8 cellular contexts compared by ENCODE assay signal in genomic region chrX:2928127-2928582, GRCh38. TPM values are rescaled to one million over a fixed set of nuclear protein-coding genes. Genes with fewer than 3 reads are reported as not detected.
A peak's percentile ranks its signal among the peaks of the same experiment; 100 is the strongest.
DNase-seq lines count a peak whose midpoint lies in the region; ATAC-seq and TF ChIP-seq lines count a peak whose summit lies in the region.

No MANE protein-coding gene starts in this region.

- H3K4me1 Mint-ChIP-seq in activated CD8-positive, alpha-beta T cell treated with anti-CD3 and anti-CD28 coated beads, Interleukin-2, amount 10 ng/mL, durations not matched to agents 7 days and 5 days (ENCODE audit: low read depth): peaks cover 4% of the 10 kb centered on the region

- H3K9me3 Mint-ChIP-seq in activated CD8-positive, alpha-beta T cell treated with anti-CD3 and anti-CD28 coated beads, Interleukin-2, amount 10 ng/mL, durations not matched to agents 7 days and 5 days (ENCODE audit: insufficient read depth): no peaks in the 10 kb centered on the region

- intact Hi-C loops in heart left ventricle (cut with DNase I): loop anchor here in 1 of 10 donors (10.0 kb wide), 1 partner anchor 223 kb away; no protein-coding TSS in a partner anchor

- POLR2A ChIA-PET in activated CD8-positive, alpha-beta T cell treated with anti-CD3 and anti-CD28 coated beads, Interleukin-2, amount 10 ng/mL, durations not matched to agents 7 days and 5 days (lab: Charles Lee): no interaction called here

- H3K27me3 ChIP-seq in heart left ventricle: no peaks in the 10 kb centered on the region

- peak overlapping the region; percentile 46 to 99 (median 67) for H3K4me3 ChIP-seq in heart left ventricle

- 4 to 12% (median 6%) methylated on average over 22 to 31 of the region's 32 CpGs for WGBS in heart left ventricle, 4 donors

- no peak for TF ChIP-seq POLR2A in heart left ventricle (IDR thresholded peaks at IDR 0.05)

- TF ChIP-seq CTCF in heart left ventricle (IDR thresholded peaks at IDR 0.05): no peak

- DNase-seq in activated CD8-positive, alpha-beta T cell treated with anti-CD3 and anti-CD28 coated beads, Interleukin-2, amount 10 ng/mL, durations not matched to agents 7 days and 5 days: no peak
- DNase-seq in heart left ventricle: peak; percentile 38 to 75 (median 66)
- peak; percentile 26 for DNase-seq in pons (ENCODE audit: low spot score)
- no peak for DNase-seq in activated CD8-positive, alpha-beta memory T cell treated with anti-CD3 and anti-CD28 coated beads for 24 hours
- DNase-seq in NCI-H69 (lab: John Stamatoyannopoulos, UW): no peak
- DNase-seq in NCI-H2196 (lab: John Stamatoyannopoulos, UW; ENCODE audit: unreplicated experiment): no peak

- no peak overlapping the region for H3K27ac Mint-ChIP-seq in activated CD8-positive, alpha-beta T cell treated with anti-CD3 and anti-CD28 coated beads, Interleukin-2, amount 10 ng/mL, durations not matched to agents 7 days and 5 days

- H3K9ac ChIP-seq in ES-I3 (ENCODE audit: low read depth, low read length): peak overlapping the region; percentile 87

- ATAC-seq in activated CD8-positive, alpha-beta T cell treated with anti-CD3 and anti-CD28 coated beads, Interleukin-2, amount 10 ng/mL, durations not matched to agents 7 days and 5 days: peak; percentile 1
- ATAC-seq in heart left ventricle: peak; percentile 27 to 47 (median 42)
- no peak for ATAC-seq in GM18861 (IDR thresholded peaks at IDR 0.05; ENCODE audit: unreplicated experiment)

- H3K36me3 ChIP-seq in ES-I3 (ENCODE audit: insufficient read depth, low read length) (no peaks in the 10 kb centered on the region), heart left ventricle (peaks cover 0 to 6% (median 0%) of the 10 kb centered on the region in 9 donors)

- peaks cover 4% of the 10 kb centered on the region for H3K27me3 Mint-ChIP-seq in activated CD8-positive, alpha-beta T cell treated with anti-CD3 and anti-CD28 coated beads, Interleukin-2, amount 10 ng/mL, durations not matched to agents 7 days and 5 days (ENCODE audit: low read depth)

- peak overlapping the region in 11 of 12 donors; percentile 33 to 100 (median 94) for H3K27ac ChIP-seq in heart left ventricle

- H3K9me3 ChIP-seq in ES-I3 (ENCODE audit: control insufficient read depth, insufficient read depth, low read length): no peaks in the 10 kb centered on the region
- H3K9me3 ChIP-seq in heart left ventricle: peaks cover 0 to 15% (median 0%) of the 10 kb centered on the region in 12 donors

- H3K4me1 ChIP-seq in ES-I3 (ENCODE audit: insufficient read depth, low read length) (peaks cover 15% of the 10 kb centered on the region; the same call in 1 of the 2 replicates), heart left ventricle (peaks cover 0 to 7% (median 0%) of the 10 kb centered on the region in 12 donors)

- H3K4me3 Mint-ChIP-seq in activated CD8-positive, alpha-beta T cell treated with anti-CD3 and anti-CD28 coated beads, Interleukin-2, amount 10 ng/mL, durations not matched to agents 7 days and 5 days: peak overlapping the region; percentile 79

- CTCF ChIA-PET in activated CD8-positive, alpha-beta T cell treated with anti-CD3 and anti-CD28 coated beads, Interleukin-2, amount 10 ng/mL, durations not matched to agents 7 days and 5 days (lab: Charles Lee): interaction anchor here (0.8 kb wide), 1 partner anchor 39 kb away, joined by 3 read pairs; no protein-coding TSS in a partner anchor

- no peaks in the 10 kb centered on the region for H3K36me3 Mint-ChIP-seq in activated CD8-positive, alpha-beta T cell treated with anti-CD3 and anti-CD28 coated beads, Interleukin-2, amount 10 ng/mL, durations not matched to agents 7 days and 5 days (ENCODE audit: low read depth)

RNA-seq across cellular contexts. Expression of gene ARSD, which starts 1.0 kb away (rescaled TPM):
- total RNA-seq in activated CD8-positive, alpha-beta T cell treated with anti-CD3 and anti-CD28 coated beads, Interleukin-2, amount 10 ng/mL, durations not matched to agents 7 days and 5 days: 1 to 10 TPM; 1.6 to 2.5 TPM
- total RNA-seq in heart left ventricle: 10 to 100 TPM in 3 of 9 donors, 1 to 10 TPM in 6; 6.3 to 23.6 (median 8.6) TPM
- 1 to 10 TPM; 3.2 to 8.6 TPM for polyA plus RNA-seq in heart left ventricle

Comparison
In these comparisons a context has a peak if more than half of its experiments do, and no peak if none do; other contexts are left out.
1. DNase-seq: peak in heart left ventricle (5 of 5) and pons (single experiment); none in activated CD8-positive, alpha-beta T cell treated with anti-CD3 and anti-CD28 coated beads, Interleukin-2, amount 10 ng/mL, durations not matched to agents 7 days and 5 days (single experiment), activated CD8-positive, alpha-beta memory T cell treated with anti-CD3 and anti-CD28 coated beads for 24 hours (single experiment), NCI-H69 (single experiment) and NCI-H2196 (single experiment).